16 cellular contexts compared by ENCODE assay signal in genomic region chr16:56950051-56950450, GRCh38. TPM values are rescaled to one million over a fixed set of nuclear protein-coding genes. Genes with fewer than 3 reads are reported as not detected.
DNase-seq lines count a peak whose midpoint lies in the region; ATAC-seq and TF ChIP-seq lines count a peak whose summit lies in the region.
"Had no signal": no experiment of that assay in that cellular context is flagged by ENCODE, and none has a peak within 500 bp of the region (broad histone marks: within the 10 kb centered on the region; RNA-seq: fewer than 3 reads in every experiment).

No MANE protein-coding gene starts in this region.

- peak overlapping the region; percentile 10 for H3K27ac Mint-ChIP-seq in activated naive CD8-positive, alpha-beta T cell
- H3K27ac Mint-ChIP-seq in activated naive CD8-positive, alpha-beta T cell treated with anti-CD3 and anti-CD28 coated beads, Interleukin-2, amount 50 U/mL, for 24 hours, result no peak overlapping the region
- peak overlapping the region; percentile 49 for H3K27ac Mint-ChIP-seq in chondrocyte (ENCODE audit: unreplicated experiment)
- peak overlapping the region; percentile 89 for H3K27ac Mint-ChIP-seq in stimulated activated naive B cell treated with anti-CD40 and anti-IgM and Interleukin-4, amounts not matched to agents 10 μg/mL and 1 μg/mL and 100 μg/mL, for 72 hours

- H3K4me2 ChIP-seq in Karpas-422 (ENCODE audit: low read depth, low read length, poor library complexity, severe bottlenecking), result peak overlapping the region; percentile 37

- H3K4me1 Mint-ChIP-seq in activated naive CD8-positive, alpha-beta T cell (ENCODE audit: low read depth), result peaks cover 26% of the 10 kb centered on the region
- H3K4me1 Mint-ChIP-seq in activated naive CD8-positive, alpha-beta T cell treated with anti-CD3 and anti-CD28 coated beads, Interleukin-2, amount 50 U/mL, for 24 hours, result peaks cover 33% of the 10 kb centered on the region
- H3K4me1 Mint-ChIP-seq in chondrocyte (ENCODE audit: low read depth), result peaks cover 13% of the 10 kb centered on the region
- peaks cover 41 to 67% of the 10 kb centered on the region in 2 donors for H3K4me1 Mint-ChIP-seq in stimulated activated naive B cell treated with anti-CD40 and anti-IgM and Interleukin-4, amounts not matched to agents 10 μg/mL and 1 μg/mL and 100 μg/mL, for 72 hours

- H3K27me3 Mint-ChIP-seq in activated naive CD8-positive, alpha-beta T cell, result no peaks in the 10 kb centered on the region
- no peaks in the 10 kb centered on the region for H3K27me3 Mint-ChIP-seq in activated naive CD8-positive, alpha-beta T cell treated with anti-CD3 and anti-CD28 coated beads, Interleukin-2, amount 50 U/mL, for 24 hours
- H3K27me3 Mint-ChIP-seq in chondrocyte (ENCODE audit: low read depth), result no peaks in the 10 kb centered on the region
- no peaks in the 10 kb centered on the region for H3K27me3 Mint-ChIP-seq in stimulated activated naive B cell treated with anti-CD40 and anti-IgM and Interleukin-4, amounts not matched to agents 10 μg/mL and 1 μg/mL and 100 μg/mL, for 72 hours

- no peaks in the 10 kb centered on the region for H3K9me3 ChIP-seq in Karpas-422 (ENCODE audit: low read length)

- H2AFZ ChIP-seq in Karpas-422 (ENCODE audit: low read length), result no peak overlapping the region

- no peak for ATAC-seq in activated naive CD8-positive, alpha-beta T cell treated with anti-CD3 and anti-CD28 coated beads, Interleukin-2, amount 50 U/mL, for 24 hours
- no peak for ATAC-seq in stimulated activated naive B cell treated with anti-CD40 and anti-IgM and Interleukin-4, amounts not matched to agents 10 μg/mL and 1 μg/mL and 100 μg/mL, for 72 hours (replicated peaks)
- ATAC-seq in HG03520 (IDR thresholded peaks at IDR 0.05; ENCODE audit: unreplicated experiment), result no peak
- ATAC-seq in GM19452 (IDR thresholded peaks at IDR 0.05; ENCODE audit: unreplicated experiment), result no peak

- DNase-seq in activated naive CD8-positive, alpha-beta T cell treated with anti-CD3 and anti-CD28 coated beads, Interleukin-2, amount 50 U/mL, for 24 hours, result no peak
- no peak for DNase-seq in Karpas-422
- DNase-seq in chondrocyte (ENCODE audit: low spot score), result no peak
- DNase-seq in stimulated activated naive B cell treated with anti-CD40 and anti-IgM and Interleukin-4, amounts not matched to agents 10 μg/mL and 1 μg/mL and 100 μg/mL, for 72 hours, result no peak
- DNase-seq: COR-L47, MV-4-11, NCI-H1436 treated with DMSO at 0.1 percent for 48 hours, NCI-H2227 treated with DMSO at 0.1 percent for 48 hours, NCI-H526, SJCRH30 had no signal

- peaks cover 5% of the 10 kb centered on the region; the same call in 1 of the 2 replicates for H3K36me3 ChIP-seq in Karpas-422 (ENCODE audit: insufficient read depth, low read length)

- H4K20me1 ChIP-seq in Karpas-422 (ENCODE audit: insufficient read depth, low read depth, low read length), result no peaks in the 10 kb centered on the region

- H3K4me3 Mint-ChIP-seq in activated naive CD8-positive, alpha-beta T cell, result no peak overlapping the region
- H3K4me3 Mint-ChIP-seq in activated naive CD8-positive, alpha-beta T cell treated with anti-CD3 and anti-CD28 coated beads, Interleukin-2, amount 50 U/mL, for 24 hours, result no peak overlapping the region
- H3K4me3 Mint-ChIP-seq in chondrocyte (ENCODE audit: unreplicated experiment), result no peak overlapping the region
- no peak overlapping the region for H3K4me3 Mint-ChIP-seq in stimulated activated naive B cell treated with anti-CD40 and anti-IgM and Interleukin-4, amounts not matched to agents 10 μg/mL and 1 μg/mL and 100 μg/mL, for 72 hours

- H3K36me3 Mint-ChIP-seq in activated naive CD8-positive, alpha-beta T cell, result peaks cover 5% of the 10 kb centered on the region
- peaks cover 7% of the 10 kb centered on the region for H3K36me3 Mint-ChIP-seq in activated naive CD8-positive, alpha-beta T cell treated with anti-CD3 and anti-CD28 coated beads, Interleukin-2, amount 50 U/mL, for 24 hours (ENCODE audit: low read depth)
- peaks cover 1% of the 10 kb centered on the region for H3K36me3 Mint-ChIP-seq in chondrocyte (ENCODE audit: low read depth)
- H3K36me3 Mint-ChIP-seq in stimulated activated naive B cell treated with anti-CD40 and anti-IgM and Interleukin-4, amounts not matched to agents 10 μg/mL and 1 μg/mL and 100 μg/mL, for 72 hours, result peaks cover 7 to 18% of the 10 kb centered on the region in 2 donors

- no peaks in the 10 kb centered on the region for H3K9me3 Mint-ChIP-seq in activated naive CD8-positive, alpha-beta T cell (ENCODE audit: low read depth)
- no peaks in the 10 kb centered on the region for H3K9me3 Mint-ChIP-seq in activated naive CD8-positive, alpha-beta T cell treated with anti-CD3 and anti-CD28 coated beads, Interleukin-2, amount 50 U/mL, for 24 hours
- H3K9me3 Mint-ChIP-seq in chondrocyte (ENCODE audit: low read depth), result no peaks in the 10 kb centered on the region
- no peaks in the 10 kb centered on the region for H3K9me3 Mint-ChIP-seq in stimulated activated naive B cell treated with anti-CD40 and anti-IgM and Interleukin-4, amounts not matched to agents 10 μg/mL and 1 μg/mL and 100 μg/mL, for 72 hours

- no peaks in the 10 kb centered on the region for H3K9me2 ChIP-seq in Karpas-422 (replicated peaks; ENCODE audit: insufficient read depth, low read length)

- H3K4me3 ChIP-seq in Karpas-422 (ENCODE audit: low read length), result no peak overlapping the region
- H3K4me3 ChIP-seq: SJCRH30 had no signal

- no peaks in the 10 kb centered on the region for H3K27me3 ChIP-seq in Karpas-422 (ENCODE audit: low read length)
- H3K27me3 ChIP-seq: SJCRH30 had no signal

- H3K9ac ChIP-seq in Karpas-422 (ENCODE audit: low read length), result peak overlapping the region; percentile 50; the same call in 1 of the 2 replicates

- peaks cover 31% of the 10 kb centered on the region for H3K4me1 ChIP-seq in Karpas-422 (ENCODE audit: low read length)

- TF ChIP-seq CTCF in chondrocyte (IDR thresholded peaks at IDR 0.05), result no peak

- H3K27ac ChIP-seq in Karpas-422 (ENCODE audit: low read length), result 0 out of 2 replicates have a peak overlapping the region, but pooled peaks have one; percentile 15
- H3K27ac ChIP-seq: RWPE1, SJCRH30 had no signal

- no peaks in the 10 kb centered on the region for H3K79me2 ChIP-seq in Karpas-422 (ENCODE audit: low read length)

RNA-seq across cellular contexts. Expression of gene CETP, which starts 11.7 kb away (rescaled TPM):
- 0.32 and 0.48 TPM in 2 replicates for total RNA-seq in Karpas-422 (2014; rRNA removed; shearing (Covaris generic); ENCODE audit: low replicate concordance)
- total RNA-seq in chondrocyte, result not detected in 3 replicates
- total RNA-seq: H1, LHCN-M2 had no signal

RNA-seq across cellular contexts. Expression of gene HERPUD1, which starts 18.1 kb away (rescaled TPM):
- 98.1 and 112 TPM in 2 replicates for total RNA-seq in Karpas-422 (2014; rRNA removed; shearing (Covaris generic); ENCODE audit: low replicate concordance)
- 146 to 236 TPM (median 223 TPM) in 3 replicates for total RNA-seq in chondrocyte

RNA-seq across cellular contexts. Expression of gene NLRC5, which starts 39.3 kb away (rescaled TPM):
- 103 and 116 TPM in 2 replicates for total RNA-seq in Karpas-422 (2014; rRNA removed; shearing (Covaris generic); ENCODE audit: low replicate concordance)
- total RNA-seq in chondrocyte, result 6.3 to 10.7 TPM (median 6.6 TPM) in 3 replicates
